Comparison of ENCODE assay signal across 2 cellular contexts in the genomic region with DNA sequence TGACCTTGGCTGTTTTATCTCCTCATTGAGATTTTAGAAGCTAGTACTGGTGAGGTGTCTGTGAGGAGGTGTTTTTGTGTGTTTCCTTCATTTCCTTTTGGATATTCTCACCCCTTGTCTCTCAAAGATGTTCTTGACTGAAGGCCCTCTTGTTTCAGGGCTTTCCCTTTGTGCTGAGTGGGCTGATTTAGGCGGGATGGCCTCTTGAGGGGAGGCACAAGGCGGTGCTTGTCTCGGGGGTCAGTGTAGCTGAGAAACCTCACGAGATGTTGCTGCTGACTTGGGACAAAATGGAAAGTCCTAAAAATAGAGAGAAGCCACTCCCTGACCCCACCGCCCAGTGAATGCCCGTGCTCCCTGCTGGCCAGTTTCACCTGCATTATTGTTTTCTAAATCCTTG.
TF ChIP-seq lines count a peak whose summit lies in the region.

No MANE protein-coding gene starts in this region.

TF ChIP-seq in HepG2, 621 proteins besides CTCF, POLR2A, EP300 and RAD21:
- TF ChIP-seq SP5 (CRISPR knock-in tag; IDR thresholded peaks at IDR 0.05; ENCODE audit: borderline replicate concordance, low read depth): no peak
- TF ChIP-seq ZNF337 (CRISPR knock-in tag; IDR thresholded peaks at IDR 0.05; ENCODE audit: borderline replicate concordance, low read depth): no peak
- no peak for TF ChIP-seq NFE2L1 (CRISPR knock-in tag; IDR thresholded peaks at IDR 0.05; ENCODE audit: borderline replicate concordance)
- peak; percentile 58 to 65 for TF ChIP-seq MAFK (conservative IDR thresholded peaks at IDR 0.05 in 1 of 2, IDR thresholded peaks at IDR 0.05 in 1 of 2; ENCODE audit: low read length in 2 of 2)
- peak; percentile 42; the same call in 1 of the 2 replicates for TF ChIP-seq MAFF (IDR thresholded peaks at IDR 0.05; ENCODE audit: low read depth, low read length)
- TF ChIP-seq TEAD3 (CRISPR knock-in tag; optimal IDR thresholded peaks at IDR 0.05; ENCODE audit: borderline replicate concordance): no peak

TF ChIP-seq in H1, 55 proteins besides CTCF, POLR2A, EP300 and RAD21:
- TF ChIP-seq CHD2 (IDR thresholded peaks at IDR 0.05; ENCODE audit: low read length) (no peak), SIRT6 (IDR thresholded peaks at IDR 0.05; ENCODE audit: low read length) (no peak), KDM5A (IDR thresholded peaks at IDR 0.05; ENCODE audit: low read length) (no peak), GABPA (IDR thresholded peaks at IDR 0.05; ENCODE audit: borderline replicate concordance, insufficient read depth, low read length) (no peak), TAF1 (IDR thresholded peaks at IDR 0.05; ENCODE audit: low read depth, low read length) (no peak), CEBPB (IDR thresholded peaks at IDR 0.05; ENCODE audit: low read depth, low read length) (no peak), KDM4A (IDR thresholded peaks at IDR 0.05; ENCODE audit: low read depth, low read length, severe bottlenecking) (no peak), KDM1A (IDR thresholded peaks at IDR 0.05; ENCODE audit: borderline replicate concordance, low read length) (no peak), HDAC6 (IDR thresholded peaks at IDR 0.05; ENCODE audit: low read depth, low read length) (no peak), POLR2AphosphoS5 (IDR thresholded peaks at IDR 0.05; ENCODE audit: low read depth, low read length) (no peak), CREB1 (IDR thresholded peaks at IDR 0.05) (no peak), SAP30 (IDR thresholded peaks at IDR 0.05; ENCODE audit: insufficient read depth, insufficient replicate concordance, low read length) (no peak), GTF2F1 (IDR thresholded peaks at IDR 0.05; ENCODE audit: borderline replicate concordance, low read depth, low read length) (no peak), USF2 (IDR thresholded peaks at IDR 0.05; ENCODE audit: low read length) (no peak), BCL11A (IDR thresholded peaks at IDR 0.05; ENCODE audit: low read depth in 2 of 2, low read length in 2 of 2) (no peak)
- TF ChIP-seq, protein P1, sequence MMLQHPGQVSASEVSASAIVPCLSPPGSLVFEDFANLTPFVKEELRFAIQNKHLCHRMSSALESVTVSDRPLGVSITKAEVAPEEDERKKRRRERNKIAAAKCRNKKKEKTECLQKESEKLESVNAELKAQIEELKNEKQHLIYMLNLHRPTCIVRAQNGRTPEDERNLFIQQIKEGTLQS (IDR thresholded peaks at IDR 0.05; ENCODE audit: insufficient read depth, low read depth, low read length): no peak
